ENCODE assay signal across 8 cellular contexts in genomic region chr21:20997308-20997632, GRCh38. TPM values are rescaled to one million over a fixed set of nuclear protein-coding genes. Genes with fewer than 3 reads are reported as not detected.
DNase-seq lines count a peak whose midpoint lies in the region; ATAC-seq, FAIRE-seq and TF ChIP-seq lines count a peak whose summit lies in the region.

No MANE protein-coding gene starts in this region.

- H3K9me3 ChIP-seq in skeletal muscle satellite cell (replicated peaks; ENCODE audit: low read length): no peaks in the 10 kb centered on the region

- TF ChIP-seq POLR2A in GM12891 (IDR thresholded peaks at IDR 0.05; ENCODE audit: low read depth, low read length): no peak

- H3K9ac ChIP-seq in skeletal muscle satellite cell (ENCODE audit: low read depth, low read length): no peak overlapping the region

- peaks cover 4% of the 10 kb centered on the region for H3K4me1 ChIP-seq in skeletal muscle satellite cell (ENCODE audit: control insufficient read depth, insufficient read depth, low read length)

- no peak for TF ChIP-seq CTCF in HL-60 (IDR thresholded peaks at IDR 0.05; ENCODE audit: insufficient read depth, low read length)

- H3K4me2 ChIP-seq in skeletal muscle satellite cell (ENCODE audit: low read length): peak overlapping the region; percentile 87

- DNase-seq in HL-60 (ENCODE audit: low read depth in 1 of 2, low spot score in 1 of 2) (no peak), caudate nucleus (lab: John Stamatoyannopoulos, UW) (peak in 34 of 61 donors; percentile 6 to 73 (median 46)), left kidney (ENCODE audit: low read depth, low spot score) (peak; percentile 38), GM12891 (ENCODE audit: insufficient read length, low spot score) (no peak), NCI-H2171 treated with DMSO at 0.1 percent for 48 hours (lab: John Stamatoyannopoulos, UW) (no peak)
- DNase-seq in central memory CD4-positive, alpha-beta T cell: no peak

- H3K27ac ChIP-seq in HL-60 (replicated peaks) (no peak overlapping the region), caudate nucleus (ENCODE audit: low read depth, low read length) (peak overlapping the region; percentile 91)

- no peak for ATAC-seq in GM18870 (IDR thresholded peaks at IDR 0.05; ENCODE audit: unreplicated experiment)

- H3K4me3 ChIP-seq in HL-60 (replicated peaks; ENCODE audit: insufficient read depth, low read length) (peak overlapping the region; percentile 80), skeletal muscle satellite cell (ENCODE audit: low read length) (peak overlapping the region; percentile 70)

- no peaks in the 10 kb centered on the region for H3K27me3 ChIP-seq in HL-60 (ENCODE audit: insufficient read depth, poor library complexity, severe bottlenecking)
- peaks cover 9% of the 10 kb centered on the region for H3K27me3 ChIP-seq in skeletal muscle satellite cell (ENCODE audit: control insufficient read depth, insufficient read depth, low read length)

- FAIRE-seq in GM12891 (lab: Jason Lieb, UNC): no peak

- no peaks in the 10 kb centered on the region for H3K36me3 ChIP-seq in skeletal muscle satellite cell (ENCODE audit: insufficient read depth, low read length)

TF ChIP-seq in GM12891, 5 proteins besides CTCF, POLR2A, EP300 and RAD21:
- TF ChIP-seq PAX5 (IDR thresholded peaks at IDR 0.05; ENCODE audit: insufficient read depth, low read length, severe bottlenecking): no peak
- no peak for TF ChIP-seq POLR2AphosphoS5 (IDR thresholded peaks at IDR 0.05; ENCODE audit: low read depth, low read length)

RNA-seq across cellular contexts. Expression of gene NCAM2, which starts 0.9 kb away (rescaled TPM):
- 0.76 and 1.3 TPM in 2 replicates for total RNA-seq in skeletal muscle satellite cell (2012; rRNA removed)
- polyA plus RNA-seq in GM12891 (2012; ENCODE audit: low read depth, missing spikeins): not detected

Comparison
In these comparisons a context has a peak if more than half of its experiments do, and no peak if none do; other contexts are left out.
1. DNase-seq: peak in caudate nucleus (34 of 61) and left kidney (single experiment); none in HL-60 (0 of 2), GM12891 (single experiment), central memory CD4-positive, alpha-beta T cell (single experiment) and NCI-H2171 treated with DMSO at 0.1 percent for 48 hours (single experiment).